13 cellular contexts compared by ENCODE assay signal in the genomic region with DNA sequence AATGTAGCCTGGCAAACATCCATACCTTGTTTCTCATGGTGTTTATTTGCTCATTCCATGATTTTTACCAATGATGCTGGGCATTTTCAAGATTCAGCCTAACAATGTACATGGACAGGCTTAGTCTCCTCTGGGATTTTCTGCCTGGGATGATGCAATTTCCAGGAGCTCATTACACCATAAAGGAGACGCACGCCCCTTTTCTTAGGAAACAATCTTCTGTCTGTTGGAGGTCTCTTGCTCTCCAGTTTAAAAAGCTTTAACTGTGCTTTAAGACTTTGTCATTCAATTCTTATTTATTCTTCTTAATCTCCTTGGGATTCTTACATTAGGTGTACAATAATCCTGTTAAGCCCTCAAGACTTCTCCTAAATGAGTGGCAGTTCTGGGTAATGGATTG.
A peak's percentile ranks its signal among the peaks of the same experiment; 100 is the strongest.
DNase-seq lines count a peak whose midpoint lies in the region; ATAC-seq, FAIRE-seq and TF ChIP-seq lines count a peak whose summit lies in the region.
"Had no signal": no experiment of that assay in that cellular context is flagged by ENCODE, and none has a peak within 500 bp of the region (broad histone marks: within the 10 kb centered on the region; RNA-seq: fewer than 3 reads in every experiment).

No MANE protein-coding gene starts in this region.

- H3K27ac ChIP-seq in HCT116 (ENCODE audit: low read depth, low read length) = no peak overlapping the region
- H3K27ac ChIP-seq in K562 (ENCODE audit: extremely low read depth, low read depth, low read length) = no peak overlapping the region
- no peak overlapping the region for H3K27ac ChIP-seq in coronary artery
- no peak overlapping the region for H3K27ac ChIP-seq in suprapubic skin
- H3K27ac ChIP-seq: adrenal gland, BLaER1 had no signal

- H3K9me3 ChIP-seq in HCT116 (ENCODE audit: control insufficient read depth in 1 of 2, insufficient read depth in 1 of 2, low read depth in 1 of 2, low read length in 2 of 2) (no peaks in the 10 kb centered on the region), K562 (replicated peaks; ENCODE audit: control insufficient read depth, insufficient read depth, low read depth, low read length) (no peaks in the 10 kb centered on the region), suprapubic skin (no peaks in the 10 kb centered on the region)
- H3K9me3 ChIP-seq: adrenal gland had no signal

- FAIRE-seq in K562 (lab: Jason Lieb, UNC) = no peak

- H3K4me3 ChIP-seq in AG10803 (ENCODE audit: low read length) (no peak overlapping the region), HCT116 (replicated peaks in 1 of 2; ENCODE audit: low read depth in 1 of 2, low read length in 2 of 2) (no peak overlapping the region), K562 (no peak overlapping the region), coronary artery (no peak overlapping the region), suprapubic skin (no peak overlapping the region)
- H3K4me3 ChIP-seq: adrenal gland, BLaER1 had no signal

- H3K79me2 ChIP-seq in HCT116 (ENCODE audit: insufficient read depth, low read length) (no peaks in the 10 kb centered on the region), K562 (ENCODE audit: control insufficient read depth, insufficient read depth, low read length) (no peaks in the 10 kb centered on the region)

- H3K4me2 ChIP-seq in HCT116 (ENCODE audit: low read length) = no peak overlapping the region
- no peak overlapping the region for H3K4me2 ChIP-seq in K562 (ENCODE audit: insufficient read depth, low read length)
- H3K4me2 ChIP-seq: BLaER1 had no signal

- H3K9ac ChIP-seq in HCT116 (ENCODE audit: low read length) = no peak overlapping the region
- no peak overlapping the region for H3K9ac ChIP-seq in K562 (ENCODE audit: insufficient read depth in 1 of 2, low read depth in 2 of 2, low read length in 2 of 2)
- H3K9ac ChIP-seq: BLaER1 had no signal

- no peaks in the 10 kb centered on the region for H3K4me1 ChIP-seq in HCT116 (ENCODE audit: control insufficient read depth in 1 of 2, insufficient read depth in 2 of 2, low read length in 2 of 2)
- no peaks in the 10 kb centered on the region for H3K4me1 ChIP-seq in K562 (replicated peaks in 1 of 2; ENCODE audit: control insufficient read depth in 2 of 2, insufficient read depth in 2 of 2, low read length in 2 of 2)
- peaks cover 3% of the 10 kb centered on the region for H3K4me1 ChIP-seq in suprapubic skin

- TF ChIP-seq CTCF in AG10803 (conservative IDR thresholded peaks at IDR 0.05; ENCODE audit: low read length) = no peak
- no peak for TF ChIP-seq CTCF in HCT116 (IDR thresholded peaks at IDR 0.05 in 2 of 3, conservative IDR thresholded peaks at IDR 0.05 in 1 of 3; ENCODE audit: borderline replicate concordance in 1 of 3, insufficient read depth in 1 of 3, low read depth in 2 of 3, low read length in 2 of 3)
- TF ChIP-seq CTCF in K562 (IDR thresholded peaks at IDR 0.05 in 2 of 3, conservative IDR thresholded peaks at IDR 0.05 in 1 of 3; ENCODE audit: insufficient read depth in 2 of 3, low read depth in 1 of 3, low read length in 3 of 3) = no peak
- no peak for TF ChIP-seq CTCF in coronary artery (IDR thresholded peaks at IDR 0.05)
- no peak for TF ChIP-seq CTCF in suprapubic skin (IDR thresholded peaks at IDR 0.05)

- BruUV-seq in HCT116 (replicated peaks; lab: Mats Ljungman, UMichigan) (no TSS peak), K562 (replicated peaks; lab: Mats Ljungman, UMichigan) (no TSS peak)

- H2AFZ ChIP-seq in HCT116 (ENCODE audit: low read depth, low read length, poor library complexity, severe bottlenecking) (no peak overlapping the region), K562 (ENCODE audit: low read depth, low read length) (no peak overlapping the region)

- H3K36me3 ChIP-seq in HCT116 (ENCODE audit: control insufficient read depth in 1 of 2, insufficient read depth in 2 of 2, low read length in 2 of 2) (no peaks in the 10 kb centered on the region), K562 (ENCODE audit: control insufficient read depth, insufficient read depth, low read length) (no peaks in the 10 kb centered on the region), suprapubic skin (no peaks in the 10 kb centered on the region)
- H3K36me3 ChIP-seq: adrenal gland, BLaER1 had no signal

- intact Hi-C loops in HCT116 (cut with micrococcal nuclease) (no loop called here), K562 (cut with micrococcal nuclease) (no loop called here)

- no peaks in the 10 kb centered on the region for H4K20me1 ChIP-seq in HCT116 (ENCODE audit: insufficient read depth)
- no peaks in the 10 kb centered on the region for H4K20me1 ChIP-seq in K562 (replicated peaks; ENCODE audit: control insufficient read depth, insufficient read depth, low read length)
- H4K20me1 ChIP-seq: BLaER1 had no signal

- RAD21 ChIA-PET in HCT116 (lab: Charles Lee; ENCODE audit: low non-redundant PET in 1 of 2, low total read pairs in 2 of 2, uncharacterized antibody in 2 of 2, unreplicated experiment in 2 of 2) = interaction anchor here in 1 of 2 experiments (0.6 kb wide), 1 partner anchor 635 kb away, joined by 3 read pairs; no protein-coding TSS in a partner anchor

- no peaks in the 10 kb centered on the region for H3K9me1 ChIP-seq in K562 (ENCODE audit: control insufficient read depth, insufficient read depth, low read length)

- peak; percentile 79 for DNase-seq in AG10803 (ENCODE audit: low read depth)
- DNase-seq in HCT116 (ENCODE audit: low read depth, low spot score) = no peak
- no peak for DNase-seq in K562 (ENCODE audit: extremely low read depth in 1 of 4, low spot score in 3 of 4)
- peak; percentile 16 for DNase-seq in iris pigment epithelial cell (ENCODE audit: low read depth)
- no peak for DNase-seq in coronary artery (ENCODE audit: low spot score)
- no peak for DNase-seq in suprapubic skin (ENCODE audit: low spot score in 2 of 2)
- DNase-seq in central memory CD4-positive, alpha-beta T cell = no peak
- no peak for DNase-seq in amygdala (lab: John Stamatoyannopoulos, UW)
- DNase-seq: activated CD4-positive, CD25-positive, alpha-beta regulatory T cell; adrenal gland; NCI-H1105; NCI-H748 treated with DMSO at 0.1 percent for 48 hours had no signal

- no peaks in the 10 kb centered on the region for H3K9me2 ChIP-seq in HCT116 (ENCODE audit: insufficient read depth)

- no peak for TF ChIP-seq RAD21 in HCT116 (IDR thresholded peaks at IDR 0.05; ENCODE audit: low read depth)
- TF ChIP-seq RAD21 in K562 (CRISPR knock-in tag; conservative IDR thresholded peaks at IDR 0.05 in 1 of 2, IDR thresholded peaks at IDR 0.05 in 1 of 2) = no peak

- no peak for TF ChIP-seq POLR2A in HCT116 (IDR thresholded peaks at IDR 0.05; ENCODE audit: borderline replicate concordance, extremely low read depth, insufficient read depth, insufficient read length)
- no peak for TF ChIP-seq POLR2A in K562 (conservative IDR thresholded peaks at IDR 0.05)
- no peak for TF ChIP-seq POLR2A in suprapubic skin (IDR thresholded peaks at IDR 0.05)

- POLR2A ChIA-PET in HCT116 (lab: Charles Lee) (no interaction called here), K562 (lab: Yijun Ruan, JAX) (no interaction called here)

- TF ChIP-seq EP300 in K562 (IDR thresholded peaks at IDR 0.05; ENCODE audit: low read length) = no peak
- no peak for TF ChIP-seq EP300 in suprapubic skin (IDR thresholded peaks at IDR 0.05)

- WGBS in K562 (ENCODE audit: insufficient coverage, low coverage, missing lambda C conversion rate) = 3% methylated on average over 2 of the region's 2 CpGs
- 71% methylated on average over 2 of the region's 2 CpGs for WGBS in suprapubic skin

- no peaks in the 10 kb centered on the region for H3K27me3 ChIP-seq in HCT116 (ENCODE audit: insufficient read depth, low read length)
- no peaks in the 10 kb centered on the region for H3K27me3 ChIP-seq in K562 (ENCODE audit: control insufficient read depth in 2 of 2, insufficient read depth in 2 of 2, low read length in 2 of 2)
- no peaks in the 10 kb centered on the region for H3K27me3 ChIP-seq in suprapubic skin
- H3K27me3 ChIP-seq: adrenal gland, BLaER1 had no signal

- in situ Hi-C loops in K562 (cut with MboI) = no loop called here

- ATAC-seq in HCT116 = no peak
- ATAC-seq in K562 = no peak

- CTCF ChIA-PET in HCT116 (lab: Charles Lee) = no interaction called here
- CTCF ChIA-PET in K562 (lab: Yijun Ruan, JAX; ENCODE audit: low intra/inter-chr PET ratio) = no interaction called here

TF ChIP-seq in HCT116, 20 proteins besides CTCF, POLR2A, EP300 and RAD21:
- TF ChIP-seq SP1 (IDR thresholded peaks at IDR 0.05; ENCODE audit: low read depth) (no peak), CEBPB (IDR thresholded peaks at IDR 0.05; ENCODE audit: low read depth) (peak; percentile 52; the same call in 1 of the 2 replicates), JUND (IDR thresholded peaks at IDR 0.05) (no peak)
TF ChIP-seq in HCT116: peak in this region for 1.

TF ChIP-seq in K562, 482 proteins besides CTCF, POLR2A, EP300 and RAD21 (continues in another document):
- no peak for TF ChIP-seq CEBPG (CRISPR knock-in tag; IDR thresholded peaks at IDR 0.05)
- peak; percentile 83 to 85 for TF ChIP-seq CEBPG (tag; conservative IDR thresholded peaks at IDR 0.05 in 1 of 2, IDR thresholded peaks at IDR 0.05 in 1 of 2)
- no peak for TF ChIP-seq SMAD3 (CRISPR knock-in tag; conservative IDR thresholded peaks at IDR 0.05)
- no peak for TF ChIP-seq HNRNPUL1 (IDR thresholded peaks at IDR 0.05; ENCODE audit: low read length)
- peak; percentile 48; the same call in 1 of the 2 replicates for TF ChIP-seq ATF3 (IDR thresholded peaks at IDR 0.05)
- no peak for TF ChIP-seq ATF3 (CRISPR knock-in tag; conservative IDR thresholded peaks at IDR 0.05)
- TF ChIP-seq ZNF280A (IDR thresholded peaks at IDR 0.05; ENCODE audit: low read depth, partially characterized antibody) = no peak
- no peak for TF ChIP-seq CBFA2T2 (conservative IDR thresholded peaks at IDR 0.05)
- TF ChIP-seq ATF7 (IDR thresholded peaks at IDR 0.05) = no peak
- no peak for TF ChIP-seq TEAD2 (tag; IDR thresholded peaks at IDR 0.05)

Comparison
In these comparisons a context has a peak if more than half of its experiments do, and no peak if none do; other contexts are left out.
1. DNase-seq: peak in AG10803 (single experiment) and iris pigment epithelial cell (single experiment); none in HCT116 (single experiment), K562 (0 of 4), coronary artery (single experiment), suprapubic skin (0 of 2), central memory CD4-positive, alpha-beta T cell (single experiment) and amygdala (0 of 56).